9 cellular contexts compared by ENCODE assay signal in the genomic region with DNA sequence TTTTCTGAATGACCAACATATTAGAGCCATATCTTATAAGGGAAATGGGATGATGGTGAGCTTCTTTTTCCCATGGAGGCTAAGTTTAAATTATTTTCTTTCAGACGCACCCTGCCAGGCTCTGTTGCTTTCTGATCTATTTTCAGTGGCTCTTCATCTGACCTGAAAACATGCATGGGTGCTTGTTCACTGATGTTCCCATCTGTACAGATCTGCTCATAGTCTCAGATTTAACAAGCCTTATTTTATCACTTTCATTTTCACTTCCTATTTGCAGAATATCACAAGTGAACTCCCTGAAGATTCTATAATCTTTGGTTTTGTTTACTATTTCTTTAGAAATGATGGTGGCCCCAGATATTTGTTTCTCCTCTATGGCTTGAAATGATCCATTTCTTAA. TPM values are rescaled to one million over a fixed set of nuclear protein-coding genes. Genes with fewer than 3 reads are reported as not detected.
DNase-seq lines count a peak whose midpoint lies in the region; ATAC-seq and TF ChIP-seq lines count a peak whose summit lies in the region.
"Had no signal": no experiment of that assay in that cellular context is flagged by ENCODE, and none has a peak within 500 bp of the region (broad histone marks: within the 10 kb centered on the region; RNA-seq: fewer than 3 reads in every experiment).

No MANE protein-coding gene starts in this region.

- H2AFZ ChIP-seq in MM.1S (ENCODE audit: low read length), result peak overlapping the region; percentile 46; the same call in 1 of the 2 replicates

- H3K9me2 ChIP-seq in MM.1S (replicated peaks; ENCODE audit: insufficient read depth, low read length), result no peaks in the 10 kb centered on the region

- H3K9me3 ChIP-seq in MM.1S (replicated peaks; ENCODE audit: insufficient read depth, low read length), result no peaks in the 10 kb centered on the region

- H3K27me3 ChIP-seq in MM.1S (replicated peaks; ENCODE audit: insufficient read depth, low read length), result no peaks in the 10 kb centered on the region

- H3K9ac ChIP-seq in MM.1S (ENCODE audit: low read length), result peak overlapping the region; percentile 20; the same call in 1 of the 2 replicates

- H3K9me3 Mint-ChIP-seq in natural killer cell, result no peaks in the 10 kb centered on the region

- H3K36me3 Mint-ChIP-seq in natural killer cell, result peaks cover 2% of the 10 kb centered on the region

- intact Hi-C loops in natural killer cell (cut with micrococcal nuclease), result no loop called here

- peak; percentile 56 for DNase-seq in NOMO-1 treated with DMSO at 0.1 percent for 48 hours (lab: John Stamatoyannopoulos, UW; ENCODE audit: unreplicated experiment)
- no peak for DNase-seq in NOMO-1 treated with dmso at 0.1 percent for 144 hours (lab: John Stamatoyannopoulos, UW; ENCODE audit: unreplicated experiment)
- DNase-seq in MM.1S, result peak; percentile 87
- DNase-seq in natural killer cell, result no peak
- DNase-seq in erythroblast (lab: John Stamatoyannopoulos, UW), result no peak
- DNase-seq in NCI-H187 treated with DMSO at 0.1 percent for 48 hours (lab: John Stamatoyannopoulos, UW), result no peak
- DNase-seq in NCI-H510A treated with DMSO at 0.1 percent for 48 hours (lab: John Stamatoyannopoulos, UW), result no peak
- DNase-seq: foreskin melanocyte had no signal

- peaks cover 32% of the 10 kb centered on the region for H3K4me1 ChIP-seq in MM.1S (ENCODE audit: low read length)

- peak; percentile 99 for ATAC-seq in HG02588 (IDR thresholded peaks at IDR 0.05; ENCODE audit: unreplicated experiment)
- peak; percentile 62 to 72 (median 63) for ATAC-seq in natural killer cell

- no peaks in the 10 kb centered on the region for H3K36me3 ChIP-seq in MM.1S (replicated peaks; ENCODE audit: insufficient read depth, low read length)

- H3F3A ChIP-seq in MM.1S (ENCODE audit: insufficient read depth, low read length), result peaks cover 11% of the 10 kb centered on the region; the same call in 1 of the 2 replicates

- H4K20me1 ChIP-seq in MM.1S (ENCODE audit: insufficient read depth, low read length), result no peaks in the 10 kb centered on the region

- H3K27ac Mint-ChIP-seq in natural killer cell, result peak overlapping the region; percentile 60 to 82

- H3K4me1 Mint-ChIP-seq in natural killer cell, result peaks cover 14 to 22% of the 10 kb centered on the region in 2 donors

- TF ChIP-seq POLR2A in erythroblast (IDR thresholded peaks at IDR 0.05; ENCODE audit: low read length), result no peak

- H3K27me3 Mint-ChIP-seq in natural killer cell (ENCODE audit: low read depth in 2 of 2), result peaks cover 0 to 8% of the 10 kb centered on the region in 2 donors

- TF ChIP-seq CTCF in MM.1S (IDR thresholded peaks at IDR 0.05; ENCODE audit: low read length), result no peak
- no peak for TF ChIP-seq CTCF in natural killer cell (IDR thresholded peaks at IDR 0.05)

- no peaks in the 10 kb centered on the region for H3K79me2 ChIP-seq in MM.1S (ENCODE audit: low read length)

- H3K4me2 ChIP-seq in MM.1S (ENCODE audit: low read depth, low read length), result peak overlapping the region; percentile 74

- H3K4me3 Mint-ChIP-seq in natural killer cell, result peak overlapping the region; percentile 66

- peak overlapping the region; percentile 72; the same call in 1 of the 2 replicates for H3K27ac ChIP-seq in MM.1S (ENCODE audit: low read length)

- H3K4me3 ChIP-seq in MM.1S (ENCODE audit: low read length), result peak overlapping the region; percentile 39

RNA-seq across cellular contexts. Expression of a gene that starts 31.1 kb away (rescaled TPM):
- total RNA-seq in natural killer cell, result 10 to 100 TPM; 43.6 to 55.8 (median 49.9) TPM

Comparison
In these comparisons a context has a peak if more than half of its experiments do, and no peak if none do; other contexts are left out.
1. DNase-seq: peak in NOMO-1 treated with DMSO at 0.1 percent for 48 hours (single experiment) and MM.1S (single experiment); none in NOMO-1 treated with dmso at 0.1 percent for 144 hours (single experiment), natural killer cell (single experiment), erythroblast (0 of 2), NCI-H187 treated with DMSO at 0.1 percent for 48 hours (single experiment) and NCI-H510A treated with DMSO at 0.1 percent for 48 hours (single experiment).